ENCODE assay signal across 9 cellular contexts in the genomic region with DNA sequence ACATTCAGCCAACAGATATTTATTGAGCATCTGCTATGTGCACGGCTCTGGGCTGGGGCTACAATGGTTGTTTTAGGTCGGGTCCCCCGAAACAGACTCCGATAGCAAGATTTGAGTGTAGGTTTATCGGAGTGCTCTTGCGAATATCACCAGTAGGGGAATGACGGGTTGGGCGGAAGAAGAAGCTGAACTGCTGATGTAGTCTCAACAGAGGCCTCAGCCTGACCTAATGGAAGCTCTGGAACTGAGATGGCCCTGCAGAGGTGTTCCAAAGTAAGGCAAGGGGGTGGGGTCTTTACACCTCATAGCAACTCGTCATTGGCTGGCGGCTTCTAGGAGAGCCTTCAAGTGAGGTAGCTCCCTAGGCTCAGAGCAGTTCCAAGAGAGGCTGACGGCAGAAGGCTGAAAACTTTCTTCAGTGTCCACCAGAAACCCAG. TPM values are rescaled to one million over a fixed set of nuclear protein-coding genes. Genes with fewer than 3 reads are reported as not detected.
A peak's percentile ranks its signal among the peaks of the same experiment; 100 is the strongest.
DNase-seq lines count a peak whose midpoint lies in the region; ATAC-seq and TF ChIP-seq lines count a peak whose summit lies in the region.
"Had no signal": no experiment of that assay in that cellular context is flagged by ENCODE, and none has a peak within 500 bp of the region (broad histone marks: within the 10 kb centered on the region; RNA-seq: fewer than 3 reads in every experiment).

No MANE protein-coding gene starts in this region.

- ATAC-seq in Right ventricle myocardium superior (ENCODE audit: poor library complexity) (no peak), GM21390 (IDR thresholded peaks at IDR 0.05; ENCODE audit: unreplicated experiment) (no peak)

- no peaks in the 10 kb centered on the region for H3K9me3 ChIP-seq in cardiac muscle cell (ENCODE audit: low read depth)
- no peaks in the 10 kb centered on the region for H3K9me3 ChIP-seq in iPS-18a (ENCODE audit: control insufficient read depth, low read depth, low read length)
- no peaks in the 10 kb centered on the region for H3K9me3 ChIP-seq in testis
- H3K9me3 ChIP-seq in spleen: no peaks in the 10 kb centered on the region
- H3K9me3 ChIP-seq: adrenal gland had no signal

- TF ChIP-seq POLR2A in testis (IDR thresholded peaks at IDR 0.05) (no peak), spleen (IDR thresholded peaks at IDR 0.05) (no peak)

- H3K4me1 Mint-ChIP-seq in activated CD4-positive, alpha-beta memory T cell treated with anti-CD3 and anti-CD28 coated beads for 36 hours (ENCODE audit: low read depth): peaks cover 4% of the 10 kb centered on the region

- H3K27me3 ChIP-seq in cardiac muscle cell (peaks cover 26% of the 10 kb centered on the region), iPS-18a (ENCODE audit: control insufficient read depth, insufficient read depth, low read length) (peaks cover 36% of the 10 kb centered on the region), testis (no peaks in the 10 kb centered on the region), spleen (replicated peaks in 1 of 7) (peaks cover 0 to 47% (median 20%) of the 10 kb centered on the region in 7 donors)
- H3K27me3 ChIP-seq: adrenal gland had no signal

- no peaks in the 10 kb centered on the region for H3K4me1 ChIP-seq in cardiac muscle cell (ENCODE audit: low read depth)
- H3K4me1 ChIP-seq in iPS-18a (ENCODE audit: control insufficient read depth, low read depth, low read length): peaks cover 9% of the 10 kb centered on the region
- H3K4me1 ChIP-seq in testis: peaks cover 11% of the 10 kb centered on the region
- peaks cover 4 to 25% (median 17%) of the 10 kb centered on the region in 6 donors for H3K4me1 ChIP-seq in spleen

- H3K4me3 Mint-ChIP-seq in activated CD4-positive, alpha-beta memory T cell treated with anti-CD3 and anti-CD28 coated beads for 36 hours: peak overlapping the region; percentile 63

- no peak overlapping the region for H3K27ac Mint-ChIP-seq in activated CD4-positive, alpha-beta memory T cell treated with anti-CD3 and anti-CD28 coated beads for 36 hours

- CTCF ChIA-PET in activated CD4-positive, alpha-beta memory T cell treated with anti-CD3 and anti-CD28 coated beads for 36 hours (lab: Charles Lee): no interaction called here

- no peaks in the 10 kb centered on the region for H3K36me3 Mint-ChIP-seq in activated CD4-positive, alpha-beta memory T cell treated with anti-CD3 and anti-CD28 coated beads for 36 hours

- no peak overlapping the region for H3K4me3 ChIP-seq in cardiac muscle cell
- H3K4me3 ChIP-seq in iPS-18a (ENCODE audit: low read length): peak overlapping the region; percentile 72
- H3K4me3 ChIP-seq in testis: peak overlapping the region in 1 of 2 donors; percentile 73
- peak overlapping the region in 3 of 8 donors; percentile 67 to 89 (median 69) for H3K4me3 ChIP-seq in spleen

- intact Hi-C loops in Right ventricle myocardium superior (cut with DNase I) (no loop called here), testis (cut with DNase I; ENCODE audit: low total_unique reads) (no loop called here), spleen (cut with DNase I; ENCODE audit: low total_unique reads) (no loop called here)
- intact Hi-C loops in activated CD4-positive, alpha-beta memory T cell treated with anti-CD3 and anti-CD28 coated beads for 36 hours (cut with micrococcal nuclease): no loop called here

- TF ChIP-seq CTCF in cardiac muscle cell (IDR thresholded peaks at IDR 0.05; ENCODE audit: low read depth, low read length) (peak; percentile 10), testis (IDR thresholded peaks at IDR 0.05) (no peak), spleen (IDR thresholded peaks at IDR 0.05 in 8 of 11, conservative IDR thresholded peaks at IDR 0.05 in 3 of 11) (no peak)

- H3K36me3 ChIP-seq in cardiac muscle cell (no peaks in the 10 kb centered on the region), iPS-18a (ENCODE audit: control insufficient read depth, low read depth, low read length) (no peaks in the 10 kb centered on the region), testis (ENCODE audit: low read depth, missing control alignments) (no peaks in the 10 kb centered on the region), spleen (no peaks in the 10 kb centered on the region)
- H3K36me3 ChIP-seq: adrenal gland had no signal

- H3K9ac ChIP-seq in iPS-18a (ENCODE audit: low read length): no peak overlapping the region

- 56 to 65% methylated on average over 11 of the region's 11 CpGs for WGBS in testis, 2 donors
- WGBS in spleen, 5 donors: 79 to 86% (median 86%) methylated on average over 11 of the region's 11 CpGs

- H3K27ac ChIP-seq in cardiac muscle cell: no peak overlapping the region
- no peak overlapping the region for H3K27ac ChIP-seq in iPS-18a (ENCODE audit: low read length)
- H3K27ac ChIP-seq in testis: no peak overlapping the region
- H3K27ac ChIP-seq in spleen: no peak overlapping the region
- H3K27ac ChIP-seq: adrenal gland had no signal

- peaks cover 35% of the 10 kb centered on the region for H3K27me3 Mint-ChIP-seq in activated CD4-positive, alpha-beta memory T cell treated with anti-CD3 and anti-CD28 coated beads for 36 hours

- H3K9me3 Mint-ChIP-seq in activated CD4-positive, alpha-beta memory T cell treated with anti-CD3 and anti-CD28 coated beads for 36 hours: no peaks in the 10 kb centered on the region

- POLR2A ChIA-PET in activated CD4-positive, alpha-beta memory T cell treated with anti-CD3 and anti-CD28 coated beads for 36 hours (lab: Charles Lee): interaction anchor here (1.0 kb wide), 1 partner anchor 51 kb away, joined by 3 read pairs; no protein-coding TSS in a partner anchor

- DNase-seq in cardiac muscle cell (ENCODE audit: low read depth in 1 of 2, low spot score in 1 of 2): peak; percentile 10 to 11
- no peak for DNase-seq in Right ventricle myocardium superior
- no peak for DNase-seq in activated CD4-positive, alpha-beta memory T cell treated with anti-CD3 and anti-CD28 coated beads for 36 hours
- DNase-seq in testis: peak; percentile 27
- no peak for DNase-seq in spleen
- no peak for DNase-seq in effector CD8-positive, alpha-beta T cell (lab: John Stamatoyannopoulos, UW)
- DNase-seq: adrenal gland had no signal

RNA-seq across cellular contexts. Expression of a gene that starts 1.1 kb away (rescaled TPM):
- 30.7 and 115 TPM in 2 replicates for total RNA-seq in cardiac muscle cell
- polyA plus RNA-seq in cardiac muscle cell: 17.8 and 22.6 TPM in 2 replicates
- total RNA-seq in Right ventricle myocardium superior: 4.1 TPM
- 1 to 10 TPM; 6.5 to 7.7 TPM for total RNA-seq in activated CD4-positive, alpha-beta memory T cell treated with anti-CD3 and anti-CD28 coated beads for 36 hours
- total RNA-seq in testis: 10 to 100 TPM; 64.5 to 68.1 TPM
- polyA plus RNA-seq in testis (ENCODE audit: insufficient read depth, low read depth, low replicate concordance): 16.9 TPM
- total RNA-seq in spleen: 10 to 100 TPM; 12.1 to 19.1 (median 15.2) TPM
- 1 to 10 TPM; 3.1 to 6.8 (median 5.5) TPM for polyA plus RNA-seq in spleen

RNA-seq across cellular contexts. Expression of a gene that starts 50.2 kb away (rescaled TPM):
- total RNA-seq in cardiac muscle cell: 0.88 and 2.4 TPM in 2 replicates
- polyA plus RNA-seq in cardiac muscle cell: 1.1 TPM in 1 of 2 replicates, not detected in the other
- 0.38 TPM for total RNA-seq in Right ventricle myocardium superior
- under 1 TPM; 0.62 to 0.87 TPM for total RNA-seq in activated CD4-positive, alpha-beta memory T cell treated with anti-CD3 and anti-CD28 coated beads for 36 hours
- 1 to 10 TPM; 6.2 to 8.5 TPM for total RNA-seq in testis
- polyA plus RNA-seq in testis (ENCODE audit: insufficient read depth, low read depth, low replicate concordance): 1.3 TPM
- 1 to 10 TPM in 5 of 7 donors, under 1 TPM in 2; 0.50 to 3.1 (median 1.2) TPM for total RNA-seq in spleen
- under 1 TPM; 0.54 to 0.65 (median 0.55) TPM for polyA plus RNA-seq in spleen

RNA-seq across cellular contexts. Expression of a gene that starts 50.9 kb away (rescaled TPM):
- 59.1 and 60.7 TPM in 2 replicates for total RNA-seq in cardiac muscle cell
- 47.3 and 56.0 TPM in 2 replicates for polyA plus RNA-seq in cardiac muscle cell
- 48.7 TPM for total RNA-seq in Right ventricle myocardium superior
- total RNA-seq in activated CD4-positive, alpha-beta memory T cell treated with anti-CD3 and anti-CD28 coated beads for 36 hours: 10 to 100 TPM; 92.9 to 96.8 TPM
- 100 to 1,000 TPM in 1 of 2 donors, 10 to 100 TPM in 1; 90.4 to 127 TPM for total RNA-seq in testis
- polyA plus RNA-seq in testis (ENCODE audit: insufficient read depth, low read depth, low replicate concordance): 100.0 TPM
- 100 to 1,000 TPM in 4 of 7 donors, 10 to 100 TPM in 3; 68.7 to 161 (median 123) TPM for total RNA-seq in spleen
- polyA plus RNA-seq in spleen: 100 to 1,000 TPM in 1 of 3 donors, 10 to 100 TPM in 2; 82.2 to 113 (median 83.7) TPM

Comparison
In these comparisons a context has a peak if more than half of its experiments do, and no peak if none do; other contexts are left out.
1. DNase-seq: peak in cardiac muscle cell (2 of 2) and testis (single experiment); none in Right ventricle myocardium superior (single experiment), activated CD4-positive, alpha-beta memory T cell treated with anti-CD3 and anti-CD28 coated beads for 36 hours (single experiment), spleen (single experiment) and effector CD8-positive, alpha-beta T cell (single experiment).